ENCODE assay signal across 8 cellular contexts in the genomic region with DNA sequence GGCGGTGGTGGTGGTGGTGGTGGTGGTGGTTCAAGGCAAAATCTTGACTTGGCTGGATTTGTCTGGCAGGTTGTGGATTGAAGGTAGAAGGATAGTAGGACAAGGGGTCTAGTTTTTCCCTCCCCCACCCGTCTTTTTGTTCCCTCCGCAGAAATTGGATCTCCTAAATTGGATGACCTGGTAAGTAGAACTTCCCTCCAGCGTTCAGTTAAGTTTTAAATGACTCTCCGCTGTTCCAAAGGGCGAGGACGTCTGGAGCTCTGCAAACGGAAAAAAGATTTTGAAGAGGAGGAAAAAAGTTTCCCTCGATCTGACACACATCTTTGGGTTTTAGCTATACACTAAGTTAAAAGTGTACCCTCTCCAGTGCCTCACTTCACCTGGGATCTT. TPM values are rescaled to one million over a fixed set of nuclear protein-coding genes. Genes with fewer than 3 reads are reported as not detected.
A peak's percentile ranks its signal among the peaks of the same experiment; 100 is the strongest.
DNase-seq lines count a peak whose midpoint lies in the region; ATAC-seq and TF ChIP-seq lines count a peak whose summit lies in the region.

No MANE protein-coding gene starts in this region.

- ATAC-seq in activated T-cell treated with anti-CD3 and anti-CD28 coated beads, Interleukin-2, amount 50 U/mL, for 72 hours (replicated peaks in 1 of 2), result no peak
- ATAC-seq in central memory CD8-positive, alpha-beta T cell (replicated peaks; ENCODE audit: extremely low read depth, poor library complexity, severe bottlenecking), result no peak
- peak in 1 of 2 donors; percentile 1 for ATAC-seq in upper lobe of left lung (ENCODE audit: low FRiP score in 2 of 2)

- H4K5ac ChIP-seq in mesendoderm (ENCODE audit: low read length), result no peak overlapping the region

- no peaks in the 10 kb centered on the region for H3K36me3 ChIP-seq in mesendoderm (ENCODE audit: control insufficient read depth, insufficient read depth, low read length)
- H3K36me3 ChIP-seq in upper lobe of left lung, result no peaks in the 10 kb centered on the region

- H3K4me2 ChIP-seq in mesendoderm (ENCODE audit: low read length), result peak overlapping the region; percentile 38

- H3K4me3 ChIP-seq in mesendoderm (ENCODE audit: low read length), result no peak overlapping the region
- peak overlapping the region in 3 of 4 donors; percentile 62 to 88 (median 78) for H3K4me3 ChIP-seq in upper lobe of left lung

- no peak for TF ChIP-seq POLR2A in upper lobe of left lung (IDR thresholded peaks at IDR 0.05)

- H3K27me3 ChIP-seq in mesendoderm (ENCODE audit: insufficient read depth, low read length, poor library complexity) (no peaks in the 10 kb centered on the region), upper lobe of left lung (peaks cover 0 to 9% (median 0%) of the 10 kb centered on the region in 4 donors)

- H3K27ac ChIP-seq in mesendoderm (ENCODE audit: low read depth, low read length) (no peak overlapping the region), upper lobe of left lung (no peak overlapping the region)

- no peak for TF ChIP-seq EP300 in upper lobe of left lung (IDR thresholded peaks at IDR 0.05)

- no peak overlapping the region for H3K27ac Mint-ChIP-seq in activated T-cell treated with anti-CD3 and anti-CD28 coated beads, Interleukin-2, amount 50 U/mL, for 72 hours
- H3K27ac Mint-ChIP-seq in central memory CD8-positive, alpha-beta T cell (ENCODE audit: low read depth), result peak overlapping the region; percentile 87

- H3K4ac ChIP-seq in mesendoderm (ENCODE audit: low read depth, low read length), result no peak overlapping the region

- H2BK5ac ChIP-seq in mesendoderm (ENCODE audit: low read length), result no peak overlapping the region

- H3K36me3 Mint-ChIP-seq in activated T-cell treated with anti-CD3 and anti-CD28 coated beads, Interleukin-2, amount 50 U/mL, for 72 hours (ENCODE audit: insufficient read depth in 2 of 2), result peaks cover 3% of the 10 kb centered on the region in 2 donors
- peaks cover 1% of the 10 kb centered on the region for H3K36me3 Mint-ChIP-seq in central memory CD8-positive, alpha-beta T cell (ENCODE audit: insufficient read depth)

- H3K23ac ChIP-seq in mesendoderm (ENCODE audit: low read length), result no peak overlapping the region

- no peak overlapping the region for H3K9ac ChIP-seq in mesendoderm (ENCODE audit: low read length)

- H3K4me1 Mint-ChIP-seq in activated T-cell treated with anti-CD3 and anti-CD28 coated beads, Interleukin-2, amount 50 U/mL, for 72 hours (ENCODE audit: low read depth), result peaks cover 17% of the 10 kb centered on the region
- H3K4me1 Mint-ChIP-seq in central memory CD8-positive, alpha-beta T cell, result peaks cover 23% of the 10 kb centered on the region

- H3K56ac ChIP-seq in mesendoderm (ENCODE audit: low read length), result peak overlapping the region; percentile 28

- H3K4me1 ChIP-seq in mesendoderm (ENCODE audit: control insufficient read depth, low read depth, low read length), result peaks cover 4% of the 10 kb centered on the region
- peaks cover 6 to 17% (median 12%) of the 10 kb centered on the region in 4 donors for H3K4me1 ChIP-seq in upper lobe of left lung

- no peak for TF ChIP-seq CTCF in upper lobe of left lung (IDR thresholded peaks at IDR 0.05)

- H3K79me2 ChIP-seq in mesendoderm (ENCODE audit: control insufficient read depth, insufficient read depth, low read length), result peaks cover 33% of the 10 kb centered on the region

- no CpG with 5 or more reads among the region's 9 CpGs for WGBS in mesendoderm (ENCODE audit: extremely low coverage, insufficient coverage, low lambda C conversion rate)
- 22 to 26% methylated on average over 8 of the region's 9 CpGs for WGBS in upper lobe of left lung, 2 donors

- H3K27me3 Mint-ChIP-seq in activated T-cell treated with anti-CD3 and anti-CD28 coated beads, Interleukin-2, amount 50 U/mL, for 72 hours (ENCODE audit: low read depth), result peaks cover 48% of the 10 kb centered on the region
- H3K27me3 Mint-ChIP-seq in central memory CD8-positive, alpha-beta T cell, result peaks cover 43% of the 10 kb centered on the region

- no peak overlapping the region for H3K18ac ChIP-seq in mesendoderm (ENCODE audit: low read length)

- H3K4me3 Mint-ChIP-seq in activated T-cell treated with anti-CD3 and anti-CD28 coated beads, Interleukin-2, amount 50 U/mL, for 72 hours, result peak overlapping the region; percentile 90 to 96
- H3K4me3 Mint-ChIP-seq in central memory CD8-positive, alpha-beta T cell, result peak overlapping the region; percentile 93

- H2BK120ac ChIP-seq in mesendoderm (ENCODE audit: low read depth, low read length), result no peak overlapping the region

- no peak for DNase-seq in activated T-cell treated with anti-CD3 and anti-CD28 coated beads, Interleukin-2, amount 50 U/mL, for 72 hours
- DNase-seq in activated T-cell treated with anti-CD3 and anti-CD28 coated beads, Interleukin-2, amount 50 U/mL, for 1 hour, result no peak
- no peak for DNase-seq in central memory CD8-positive, alpha-beta T cell (ENCODE audit: low spot score in 2 of 2)
- DNase-seq in mesendoderm, result no peak
- DNase-seq in upper lobe of left lung, result no peak
- DNase-seq in NCI-H69 (lab: John Stamatoyannopoulos, UW), result no peak
- DNase-seq in putamen (ENCODE audit: low spot score), result no peak
- no peak for DNase-seq in amniotic stem cell (lab: John Stamatoyannopoulos, UW)

- no peaks in the 10 kb centered on the region for H3K9me3 ChIP-seq in upper lobe of left lung

- no peak overlapping the region for H2AK5ac ChIP-seq in mesendoderm (ENCODE audit: low read length)

- H3K9me3 Mint-ChIP-seq in activated T-cell treated with anti-CD3 and anti-CD28 coated beads, Interleukin-2, amount 50 U/mL, for 72 hours, result no peaks in the 10 kb centered on the region
- H3K9me3 Mint-ChIP-seq in central memory CD8-positive, alpha-beta T cell, result no peaks in the 10 kb centered on the region

- H4K8ac ChIP-seq in mesendoderm (ENCODE audit: low read depth, low read length), result no peak overlapping the region

- no peak overlapping the region for H2BK15ac ChIP-seq in mesendoderm (replicated peaks; ENCODE audit: low read depth)

- H3K79me1 ChIP-seq in mesendoderm (ENCODE audit: low read length), result peaks cover 13% of the 10 kb centered on the region

RNA-seq across cellular contexts. Expression of gene LGR4, which starts 0.4 kb away (rescaled TPM):
- under 1 TPM; 0.05 to 0.30 TPM for total RNA-seq in activated T-cell treated with anti-CD3 and anti-CD28 coated beads, Interleukin-2, amount 50 U/mL, for 72 hours
- 13.6 TPM for polyA plus RNA-seq in mesendoderm (2013, experiment 1 of 2)
- polyA plus RNA-seq in mesendoderm (2013, experiment 2 of 2), result 15.2 TPM
- 10 to 100 TPM in 1 of 6 donors, 1 to 10 TPM in 5; 3.1 to 20.2 (median 6.0) TPM for total RNA-seq in upper lobe of left lung

RNA-seq across cellular contexts. Expression of gene LIN7C, which starts 33.6 kb away (rescaled TPM):
- 10 to 100 TPM; 16.9 to 23.5 TPM for total RNA-seq in activated T-cell treated with anti-CD3 and anti-CD28 coated beads, Interleukin-2, amount 50 U/mL, for 72 hours
- polyA plus RNA-seq in mesendoderm (2013, experiment 1 of 2), result 25.1 TPM
- 23.9 TPM for polyA plus RNA-seq in mesendoderm (2013, experiment 2 of 2)
- 10 to 100 TPM; 13.0 to 52.9 (median 26.2) TPM for total RNA-seq in upper lobe of left lung
